4 cellular contexts compared by ENCODE assay signal in the genomic region with DNA sequence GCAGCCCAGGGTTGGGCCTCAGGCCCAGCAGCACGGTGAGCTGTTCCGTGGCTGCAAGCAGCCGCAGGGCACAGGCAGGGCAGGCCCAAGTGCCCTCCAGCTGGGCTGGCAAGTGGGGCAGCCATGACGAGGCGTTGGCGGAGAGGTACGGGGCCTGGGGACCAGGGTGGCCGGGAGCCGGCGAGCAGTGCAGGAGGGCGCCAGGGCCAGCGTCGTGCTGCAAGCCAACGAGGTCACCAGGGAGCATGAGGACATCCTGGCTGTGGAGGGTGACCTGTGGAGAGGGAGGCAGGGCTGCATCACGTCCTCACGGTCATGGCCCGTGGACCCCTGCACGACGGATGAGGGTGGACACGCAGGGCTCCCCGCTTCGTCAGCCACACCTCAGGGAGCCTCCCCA. TPM values are rescaled to one million over a fixed set of nuclear protein-coding genes. Genes with fewer than 3 reads are reported as not detected.
"Had no signal": no experiment of that assay in that cellular context is flagged by ENCODE, and none has a peak within 500 bp of the region (broad histone marks: within the 10 kb centered on the region; RNA-seq: fewer than 3 reads in every experiment).

No MANE protein-coding gene starts in this region.

RNA-seq across cellular contexts. Expression of a gene that starts 11.2 kb away (rescaled TPM):
- total RNA-seq: activated T-cell treated with anti-CD3 and anti-CD28 coated beads, Interleukin-2, amount 50 U/mL, for 72 hours; body of pancreas; PC-3; SJSA1 had no signal
